ENCODE assay signal across 3 cellular contexts in genomic region chr6:156053626-156054025, GRCh38.
TF ChIP-seq lines count a peak whose summit lies in the region.

No MANE protein-coding gene starts in this region.

TF ChIP-seq in HepG2, 621 proteins besides CTCF, POLR2A, EP300 and RAD21:
- no peak for TF ChIP-seq KDM6A (CRISPR knock-in tag; IDR thresholded peaks at IDR 0.05; ENCODE audit: low read depth)
- TF ChIP-seq TARDBP (CRISPR knock-in tag; IDR thresholded peaks at IDR 0.05), result no peak
- no peak for TF ChIP-seq PHF20 (CRISPR knock-in tag; IDR thresholded peaks at IDR 0.05)
- TF ChIP-seq MIER2 (CRISPR knock-in tag; IDR thresholded peaks at IDR 0.05), result no peak
- TF ChIP-seq NCOR1 (IDR thresholded peaks at IDR 0.05; ENCODE audit: borderline replicate concordance, low read length), result no peak
- TF ChIP-seq ZNF253 (CRISPR knock-in tag; IDR thresholded peaks at IDR 0.05; ENCODE audit: borderline replicate concordance), result no peak
- TF ChIP-seq ZNF460 (CRISPR knock-in tag; IDR thresholded peaks at IDR 0.05; ENCODE audit: borderline replicate concordance), result no peak
- TF ChIP-seq RCOR2 (CRISPR knock-in tag; IDR thresholded peaks at IDR 0.05), result no peak
- no peak for TF ChIP-seq SMAD1 (CRISPR knock-in tag; IDR thresholded peaks at IDR 0.05; ENCODE audit: borderline replicate concordance, low read depth)
- TF ChIP-seq PITX1 (CRISPR knock-in tag; IDR thresholded peaks at IDR 0.05), result no peak
- peak; percentile 82 for TF ChIP-seq MAFF (IDR thresholded peaks at IDR 0.05; ENCODE audit: low read depth, low read length)
- no peak for TF ChIP-seq ZNF546 (CRISPR knock-in tag; conservative IDR thresholded peaks at IDR 0.05)
- peak; percentile 85 to 88 for TF ChIP-seq MAFK (conservative IDR thresholded peaks at IDR 0.05 in 1 of 2, IDR thresholded peaks at IDR 0.05 in 1 of 2; ENCODE audit: low read length in 2 of 2)
- TF ChIP-seq HNRNPUL1 (IDR thresholded peaks at IDR 0.05; ENCODE audit: low read depth, low read length), result no peak
- no peak for TF ChIP-seq RERE (CRISPR knock-in tag; IDR thresholded peaks at IDR 0.05; ENCODE audit: low read depth)
- no peak for TF ChIP-seq ATF7-NPFF (CRISPR knock-in tag; IDR thresholded peaks at IDR 0.05; ENCODE audit: low read depth)
- TF ChIP-seq PAF1 (CRISPR knock-in tag; IDR thresholded peaks at IDR 0.05), result no peak

TF ChIP-seq in IMR-90, 13 proteins besides CTCF, POLR2A, EP300 and RAD21:
- TF ChIP-seq, protein P1, sequence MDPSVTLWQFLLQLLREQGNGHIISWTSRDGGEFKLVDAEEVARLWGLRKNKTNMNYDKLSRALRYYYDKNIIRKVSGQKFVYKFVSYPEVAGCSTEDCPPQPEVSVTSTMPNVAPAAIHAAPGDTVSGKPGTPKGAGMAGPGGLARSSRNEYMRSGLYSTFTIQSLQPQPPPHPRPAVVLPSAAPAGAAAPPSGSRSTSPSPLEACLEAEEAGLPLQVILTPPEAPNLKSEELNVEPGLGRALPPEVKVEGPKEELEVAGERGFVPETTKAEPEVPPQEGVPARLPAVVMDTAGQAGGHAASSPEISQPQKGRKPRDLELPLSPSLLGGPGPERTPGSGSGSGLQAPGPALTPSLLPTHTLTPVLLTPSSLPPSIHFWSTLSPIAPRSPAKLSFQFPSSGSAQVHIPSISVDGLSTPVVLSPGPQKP (IDR thresholded peaks at IDR 0.05; ENCODE audit: borderline replicate concordance, low read depth, low read length), result no peak
- TF ChIP-seq CHD1 (IDR thresholded peaks at IDR 0.05; ENCODE audit: low read depth, low read length) (no peak), USF2 (IDR thresholded peaks at IDR 0.05; ENCODE audit: low read depth, low read length) (no peak), MAFK (IDR thresholded peaks at IDR 0.05; ENCODE audit: low read depth, low read length) (peak; percentile 66), NFE2L2 (IDR thresholded peaks at IDR 0.05; ENCODE audit: low read depth, low read length) (no peak)

TF ChIP-seq in K562, 482 proteins besides CTCF, POLR2A, EP300 and RAD21:
- peak; percentile 30; the same call in 1 of the 2 replicates for TF ChIP-seq ZNF316 (IDR thresholded peaks at IDR 0.05)
- no peak for TF ChIP-seq SETDB1 (IDR thresholded peaks at IDR 0.05; ENCODE audit: low read length)
- peak; percentile 24; the same call in 1 of the 2 replicates for TF ChIP-seq C11orf30 (IDR thresholded peaks at IDR 0.05; ENCODE audit: low read depth)
- no peak for TF ChIP-seq SMARCC2 (IDR thresholded peaks at IDR 0.05; ENCODE audit: low read depth)
- peak; percentile 22; the same call in 1 of the 2 replicates for TF ChIP-seq MAFG (tag; conservative IDR thresholded peaks at IDR 0.05)
